ENCODE assay signal across 11 cellular contexts in genomic region chr12:39840422-39840821, GRCh38.
"Had no signal": no experiment of that assay in that cellular context is flagged by ENCODE, and none has a peak within 500 bp of the region (broad histone marks: within the 10 kb centered on the region; RNA-seq: fewer than 3 reads in every experiment).

No MANE protein-coding gene starts in this region.

- FAIRE-seq: H1, H54 had no signal

- H3K9ac ChIP-seq: GM23248 had no signal

- ATAC-seq: GM23338, HCT116 had no signal

- H3K4me3 ChIP-seq: GM23248, GM23338, HAP-1 had no signal

- H3K36me3 ChIP-seq: HAP-1 had no signal

- DNase-seq: GM23248, GOT3, H7, H9, HCEC 1CT, HFFc6 had no signal

- H2AFZ ChIP-seq: GM23248, GM23338 had no signal

- H3K4me2 ChIP-seq: GM23338 had no signal

- H3K27ac ChIP-seq: GM23248 had no signal

- H3K9me3 ChIP-seq: HAP-1 had no signal
